ENCODE assay signal across 8 cellular contexts in the genomic region with DNA sequence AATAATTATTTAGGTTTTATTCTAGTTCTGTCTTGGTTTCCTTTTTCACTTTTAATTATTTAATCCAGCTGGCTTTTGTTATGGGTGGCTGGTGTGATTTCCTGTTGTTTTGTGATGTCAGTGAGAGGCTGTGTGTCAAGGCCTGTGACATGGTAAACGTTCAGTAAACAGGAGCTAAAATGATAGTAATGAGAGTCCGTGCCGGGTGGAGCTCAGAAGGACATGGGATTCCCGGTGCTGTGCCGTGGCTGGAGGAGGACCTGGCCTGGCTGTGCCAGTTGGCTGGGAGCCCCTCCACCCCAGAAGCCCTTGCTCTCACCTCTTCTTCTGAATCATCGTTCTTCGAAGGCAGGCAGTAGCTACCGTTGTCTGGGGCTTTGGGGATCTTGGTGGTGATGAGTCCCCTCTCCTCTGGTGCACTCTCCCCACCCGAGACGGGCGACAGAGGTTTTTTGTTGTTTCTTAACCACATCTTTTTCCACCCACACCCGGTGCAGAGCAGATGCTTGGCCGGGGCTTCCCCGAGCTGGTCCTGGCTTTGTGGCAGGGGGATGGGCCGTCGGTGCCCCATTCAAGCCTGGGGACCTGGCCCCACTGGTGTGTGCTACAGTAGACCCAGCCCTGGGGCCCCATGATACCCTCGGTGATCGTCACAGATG.
DNase-seq lines count a peak whose midpoint lies in the region; ATAC-seq and TF ChIP-seq lines count a peak whose summit lies in the region.

No MANE protein-coding gene starts in this region.

- H3K9me3 ChIP-seq in SU-DHL-6 (ENCODE audit: insufficient read depth, low read length), result no peaks in the 10 kb centered on the region
- no peaks in the 10 kb centered on the region for H3K9me3 ChIP-seq in adipocyte (ENCODE audit: control insufficient read depth, low read length)

- H3K9me2 ChIP-seq in SU-DHL-6 (replicated peaks; ENCODE audit: insufficient read depth, low read length), result no peaks in the 10 kb centered on the region

- H3K27ac ChIP-seq in SU-DHL-6 (ENCODE audit: low read depth, low read length), result peak overlapping the region; percentile 84

- peaks cover 85% of the 10 kb centered on the region for H3K79me2 ChIP-seq in SU-DHL-6 (ENCODE audit: insufficient read depth, low read length)

- TF ChIP-seq CTCF in SU-DHL-6 (IDR thresholded peaks at IDR 0.05; ENCODE audit: insufficient read depth, low read length, poor library complexity, severe bottlenecking), result no peak

- H4K20me1 ChIP-seq in SU-DHL-6 (ENCODE audit: low read depth, low read length), result peaks cover 7% of the 10 kb centered on the region; the same call in 1 of the 2 replicates

- no peaks in the 10 kb centered on the region for H3K36me3 ChIP-seq in SU-DHL-6 (ENCODE audit: low read length)
- H3K36me3 ChIP-seq in adipocyte (ENCODE audit: control insufficient read depth, insufficient read depth, low read length, severe bottlenecking), result no peaks in the 10 kb centered on the region

- H3K4me1 ChIP-seq in adipocyte (ENCODE audit: control insufficient read depth, insufficient read depth, low read length), result peaks cover 53% of the 10 kb centered on the region

- peaks cover 17% of the 10 kb centered on the region for H3F3A ChIP-seq in SU-DHL-6 (ENCODE audit: insufficient read depth)

- peak overlapping the region; percentile 25 for H3K9ac ChIP-seq in SU-DHL-6 (ENCODE audit: low read length)
- peak overlapping the region; percentile 59 for H3K9ac ChIP-seq in adipocyte (ENCODE audit: low read length)

- H3K27me3 ChIP-seq in SU-DHL-6 (ENCODE audit: low read length) (no peaks in the 10 kb centered on the region), adipocyte (replicated peaks; ENCODE audit: control insufficient read depth, insufficient read depth, low read length) (no peaks in the 10 kb centered on the region)

- ATAC-seq in GM18873 (IDR thresholded peaks at IDR 0.05; ENCODE audit: low FRiP score, unreplicated experiment) (peak; percentile 75), HG03066 (IDR thresholded peaks at IDR 0.05; ENCODE audit: low read depth, unreplicated experiment) (peak; percentile 67)

- H2AFZ ChIP-seq in SU-DHL-6 (ENCODE audit: low read depth, low read length, severe bottlenecking), result no peak overlapping the region

- peak; percentile 69 for DNase-seq in adipocyte (ENCODE audit: low read depth)
- peak; percentile 57 for DNase-seq in islet precursor cell
- peak; percentile 70 to 89 for DNase-seq in stimulated activated CD4-positive, alpha-beta T cell treated with anti-CD3 and anti-CD28 coated beads, Interleukin-4, amount 100 ng/mL, for 4 hours
- no peak for DNase-seq in NCI-H446 treated with DMSO at 0.1 percent for 48 hours (lab: John Stamatoyannopoulos, UW)
- DNase-seq in LoVo (ENCODE audit: low spot score), result no peak

- peak overlapping the region; percentile 60 for H3K4me2 ChIP-seq in SU-DHL-6 (ENCODE audit: low read depth, low read length, poor library complexity, severe bottlenecking)

- H3K4me3 ChIP-seq in SU-DHL-6 (ENCODE audit: insufficient read depth, low read length, poor library complexity, severe bottlenecking) (peak overlapping the region; percentile 19), adipocyte (ENCODE audit: low read length) (peak overlapping the region; percentile 46)

Comparison
In these comparisons a context has a peak if more than half of its experiments do, and no peak if none do; other contexts are left out.
1. DNase-seq: peak in adipocyte (single experiment), islet precursor cell (single experiment) and stimulated activated CD4-positive, alpha-beta T cell treated with anti-CD3 and anti-CD28 coated beads, Interleukin-4, amount 100 ng/mL, for 4 hours (2 of 2); none in NCI-H446 treated with DMSO at 0.1 percent for 48 hours (single experiment) and LoVo (single experiment).